In genomic region chr2:212147921-212148513, GRCh38 we compare ENCODE assay signal across 9 cellular contexts.
DNase-seq lines count a peak whose midpoint lies in the region; ATAC-seq and TF ChIP-seq lines count a peak whose summit lies in the region.
"Had no signal": no experiment of that assay in that cellular context is flagged by ENCODE, and none has a peak within 500 bp of the region (broad histone marks: within the 10 kb centered on the region; RNA-seq: fewer than 3 reads in every experiment).

No MANE protein-coding gene starts in this region.

- H3K9me3 Mint-ChIP-seq in nephron progenitor cell: no peaks in the 10 kb centered on the region

- H3K27ac ChIP-seq in DOHH2 (ENCODE audit: low read depth, low read length) (no peak overlapping the region), uterus (no peak overlapping the region), tibial artery (no peak overlapping the region)

- no peaks in the 10 kb centered on the region for H3K9me3 ChIP-seq in DOHH2 (ENCODE audit: control insufficient read depth, insufficient read depth, low read length)
- no peaks in the 10 kb centered on the region for H3K9me3 ChIP-seq in uterus
- no peaks in the 10 kb centered on the region for H3K9me3 ChIP-seq in tibial artery

- H3K27me3 ChIP-seq in DOHH2 (ENCODE audit: control insufficient read depth, low read length): no peaks in the 10 kb centered on the region
- no peaks in the 10 kb centered on the region for H3K27me3 ChIP-seq in uterus
- no peaks in the 10 kb centered on the region for H3K27me3 ChIP-seq in tibial artery

- no peaks in the 10 kb centered on the region for H4K20me1 ChIP-seq in DOHH2 (ENCODE audit: control insufficient read depth, insufficient read depth, low read depth, low read length)

- ATAC-seq in HG03469 (IDR thresholded peaks at IDR 0.05; ENCODE audit: unreplicated experiment): no peak

- H3K4me1 Mint-ChIP-seq in nephron progenitor cell: no peaks in the 10 kb centered on the region

- intact Hi-C loops in uterus (cut with DNase I; ENCODE audit: low total_unique reads) (no loop called here), tibial artery (cut with DNase I; ENCODE audit: low total_unique reads) (loop anchor here (10.0 kb wide), 1 partner anchor 397 kb away; no protein-coding TSS in a partner anchor)

- no peak for TF ChIP-seq POLR2A in uterus (IDR thresholded peaks at IDR 0.05)

- H3K4me3 ChIP-seq in DOHH2 (ENCODE audit: low read length): no peak overlapping the region
- no peak overlapping the region for H3K4me3 ChIP-seq in uterus
- no peak overlapping the region for H3K4me3 ChIP-seq in tibial artery

- no peak overlapping the region for H3K4me3 Mint-ChIP-seq in nephron progenitor cell

- H3K4me2 ChIP-seq in DOHH2 (ENCODE audit: low read length): no peak overlapping the region

- no peak overlapping the region for H3K27ac Mint-ChIP-seq in nephron progenitor cell

- H3K36me3 Mint-ChIP-seq in nephron progenitor cell (ENCODE audit: low read depth): no peaks in the 10 kb centered on the region

- TF ChIP-seq CTCF in DOHH2 (IDR thresholded peaks at IDR 0.05; ENCODE audit: low read depth, low read length, poor library complexity, severe bottlenecking): peak; percentile 54
- peak; percentile 49 for TF ChIP-seq CTCF in nephron progenitor cell (IDR thresholded peaks at IDR 0.05)
- peak in 1 of 4 experiments; percentile 19 for TF ChIP-seq CTCF in uterus (IDR thresholded peaks at IDR 0.05)
- peak in 1 of 2 experiments; percentile 46 for TF ChIP-seq CTCF in tibial artery (IDR thresholded peaks at IDR 0.05)

- no peaks in the 10 kb centered on the region for H3K9me2 ChIP-seq in DOHH2 (replicated peaks; ENCODE audit: control insufficient read depth, low read length)

- DNase-seq in LHCN-M2 (ENCODE audit: low read depth) (peak; percentile 21), dermis microvascular lymphatic vessel endothelial cell (ENCODE audit: low read depth in 2 of 2) (peak; percentile 4 to 27), nephron progenitor cell (no peak), retina (no peak), uterus (no peak), tibial artery (no peak)
- DNase-seq: activated CD8-positive, alpha-beta memory T cell treated with anti-CD3 and anti-CD28 coated beads, Interleukin-2, amount 50 U/mL, for 48 hours had no signal

- H3K4me1 ChIP-seq in DOHH2 (ENCODE audit: control insufficient read depth, low read length): no peaks in the 10 kb centered on the region
- H3K4me1 ChIP-seq in uterus: no peaks in the 10 kb centered on the region
- peaks cover 0 to 25% (median 1%) of the 10 kb centered on the region in 4 donors for H3K4me1 ChIP-seq in tibial artery

- H3K36me3 ChIP-seq in DOHH2 (ENCODE audit: control insufficient read depth, low read length) (no peaks in the 10 kb centered on the region), uterus (no peaks in the 10 kb centered on the region), tibial artery (no peaks in the 10 kb centered on the region)

- no peaks in the 10 kb centered on the region for H3F3A ChIP-seq in DOHH2 (ENCODE audit: control insufficient read depth, insufficient read depth)

- H3K27me3 Mint-ChIP-seq in nephron progenitor cell (ENCODE audit: low read depth, poor library complexity): no peaks in the 10 kb centered on the region

- no peaks in the 10 kb centered on the region for H3K79me2 ChIP-seq in DOHH2 (ENCODE audit: control insufficient read depth, low read length)

Comparison
In these comparisons a context has a peak if more than half of its experiments do, and no peak if none do; other contexts are left out.
1. DNase-seq: peak in LHCN-M2 (single experiment) and dermis microvascular lymphatic vessel endothelial cell (2 of 2); none in nephron progenitor cell (single experiment), retina (single experiment), uterus (0 of 2) and tibial artery (0 of 2).